Comparison of ENCODE assay signal across 21 cellular contexts in the genomic region with DNA sequence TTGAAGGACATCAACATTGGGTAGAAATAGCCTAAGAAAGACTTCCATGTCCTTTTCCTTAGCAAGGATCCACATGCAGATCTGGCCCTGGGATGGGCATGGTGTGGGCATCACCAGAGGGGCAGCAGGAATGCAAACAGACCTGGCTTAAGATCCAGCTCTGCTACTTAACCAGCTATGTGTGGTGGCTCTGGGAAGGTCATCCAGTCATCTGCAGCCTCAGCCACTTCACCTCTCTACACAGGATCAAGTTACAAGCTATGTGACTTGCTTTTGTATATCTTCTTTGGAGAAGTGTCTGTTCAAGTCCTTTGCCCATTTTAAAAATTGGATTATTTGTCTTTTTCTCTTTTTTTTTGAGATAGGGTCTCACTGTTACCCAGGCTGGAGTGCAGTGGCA. TPM values are rescaled to one million over a fixed set of nuclear protein-coding genes. Genes with fewer than 3 reads are reported as not detected.
DNase-seq lines count a peak whose midpoint lies in the region; ATAC-seq, FAIRE-seq and TF ChIP-seq lines count a peak whose summit lies in the region.
"Had no signal": no experiment of that assay in that cellular context is flagged by ENCODE, and none has a peak within 500 bp of the region (broad histone marks: within the 10 kb centered on the region; RNA-seq: fewer than 3 reads in every experiment).

No MANE protein-coding gene starts in this region.

- H3K9ac ChIP-seq in kidney (ENCODE audit: low read length in 2 of 2): no peak overlapping the region

- intact Hi-C loops in kidney (cut with DNase I): no loop called here
- intact Hi-C loops in MCF 10A (cut with micrococcal nuclease): no loop called here

- no peak overlapping the region for H3K27ac ChIP-seq in kidney (ENCODE audit: low read depth in 2 of 2, low read length in 2 of 2)
- H3K27ac ChIP-seq: SJSA1 had no signal

- no peak overlapping the region for H3K4me3 Mint-ChIP-seq in MCF 10A (ENCODE audit: unreplicated experiment)
- H3K4me3 Mint-ChIP-seq: H9, T-helper 17 cell had no signal

- no peaks in the 10 kb centered on the region for H3K36me3 ChIP-seq in kidney (ENCODE audit: control insufficient read depth in 1 of 2, insufficient read depth in 2 of 2, low read length in 2 of 2)
- H3K36me3 ChIP-seq: SJSA1 had no signal

- H3K27me3 Mint-ChIP-seq in MCF 10A (ENCODE audit: insufficient read depth, unreplicated experiment): no peaks in the 10 kb centered on the region

- no peak overlapping the region for H3K27ac Mint-ChIP-seq in MCF 10A (ENCODE audit: low read depth, unreplicated experiment)
- H3K27ac Mint-ChIP-seq: H9, T-helper 17 cell had no signal

- no peaks in the 10 kb centered on the region for H3K9me3 ChIP-seq in kidney (ENCODE audit: control insufficient read depth in 1 of 2, low read length in 2 of 2)
- H3K9me3 ChIP-seq: SJSA1 had no signal

- POLR2A ChIA-PET in MCF 10A (lab: Yijun Ruan, JAX): no interaction called here

- H3K4me3 ChIP-seq in kidney (ENCODE audit: low read length in 2 of 2): no peak overlapping the region
- H3K4me3 ChIP-seq: SJSA1 had no signal

- TF ChIP-seq CTCF in kidney (IDR thresholded peaks at IDR 0.05; ENCODE audit: borderline replicate concordance, extremely low read depth, insufficient read depth) (no peak), MCF 10A (IDR thresholded peaks at IDR 0.05; ENCODE audit: unreplicated experiment) (no peak)

- no peaks in the 10 kb centered on the region for H3K4me1 ChIP-seq in kidney (ENCODE audit: control insufficient read depth in 1 of 2, insufficient read depth in 1 of 2, low read depth in 1 of 2, low read length in 2 of 2)
- H3K4me1 ChIP-seq: SJSA1 had no signal

- ATAC-seq in HG02798 (IDR thresholded peaks at IDR 0.05; ENCODE audit: poor library complexity, unreplicated experiment): no peak
- ATAC-seq: T-helper 17 cell had no signal

- BruUV-seq in MCF 10A (replicated peaks; lab: Mats Ljungman, UMichigan): no TSS peak

- CTCF ChIA-PET in MCF 10A (lab: Yijun Ruan, JAX): no interaction called here

- no peaks in the 10 kb centered on the region for H3K4me1 Mint-ChIP-seq in MCF 10A (ENCODE audit: insufficient read depth, unreplicated experiment)

- no peaks in the 10 kb centered on the region for H3K36me3 Mint-ChIP-seq in MCF 10A (ENCODE audit: insufficient read depth, unreplicated experiment)

- no peak for FAIRE-seq in kidney (lab: Jason Lieb, UNC)
- FAIRE-seq: D721Med had no signal

- no peaks in the 10 kb centered on the region for H3K9me3 Mint-ChIP-seq in MCF 10A (ENCODE audit: unreplicated experiment)
- H3K9me3 Mint-ChIP-seq: H9 had no signal

- DNase-seq in DMS53 (lab: John Stamatoyannopoulos, UW) (peak; percentile 56), DMS53 treated with DMSO at 0.1 percent for 48 hours (lab: John Stamatoyannopoulos, UW; ENCODE audit: unreplicated experiment) (peak; percentile 18), NCI-H510A treated with DMSO at 0.1 percent for 48 hours (lab: John Stamatoyannopoulos, UW) (peak; percentile 29), kidney (peak; percentile 17), MCF 10A (ENCODE audit: unreplicated experiment) (no peak), NCI-H82 treated with DMSO at 0.1 percent for 48 hours (lab: John Stamatoyannopoulos, UW; ENCODE audit: unreplicated experiment) (no peak)
- DNase-seq: ACHN, C1 segment of cervical spinal cord, GDM1, H9, KBM-7, NCI-H1092, NCI-H1436 treated with DMSO at 0.1 percent for 48 hours, NCI-H2029, NCI-H2171 treated with DMSO at 0.1 percent for 48 hours, NCI-H446, NCI-H82, T-helper 17 cell had no signal

RNA-seq across cellular contexts. Expression of gene ADORA2B, which starts 13.5 kb away (rescaled TPM):
- 0.60 TPM for total RNA-seq in kidney
- not detected for polyA plus RNA-seq in kidney (ENCODE audit: insufficient read depth, low read depth, low replicate concordance)
- 21.7 and 26.0 TPM in 2 replicates for total RNA-seq in MCF 10A (2022)

Comparison
In these comparisons a context has a peak if more than half of its experiments do, and no peak if none do; other contexts are left out.
1. DNase-seq: peak in DMS53 (single experiment), DMS53 treated with DMSO at 0.1 percent for 48 hours (single experiment), NCI-H510A treated with DMSO at 0.1 percent for 48 hours (single experiment) and kidney (single experiment); none in MCF 10A (single experiment) and NCI-H82 treated with DMSO at 0.1 percent for 48 hours (single experiment).
2. RNA of gene ADORA2B, which starts 13.5 kb away (total RNA-seq): 21.7 to 26.0 TPM in MCF 10A; 0.60 TPM in kidney (single experiment); every median in the first group is over 10 times any median in the second.